Comparison of ENCODE assay signal across 1 cellular context in genomic region chr6:41488392-41489129, GRCh38.
TF ChIP-seq lines count a peak whose summit lies in the region.

No MANE protein-coding gene starts in this region.

TF ChIP-seq in GM12878, 131 proteins besides CTCF, POLR2A, EP300 and RAD21 (continued from another document and continues in another):
- TF ChIP-seq PKNOX1 (IDR thresholded peaks at IDR 0.05) (no peak), NRF1 (conservative IDR thresholded peaks at IDR 0.05; ENCODE audit: low read depth, low read length) (no peak), ATF7 (IDR thresholded peaks at IDR 0.05; ENCODE audit: low read depth) (0 out of 2 replicates have a peak, but pooled peaks have one; percentile 15), SRF (IDR thresholded peaks at IDR 0.05; ENCODE audit: low read depth in 2 of 2, low read length in 2 of 2) (no peak), FOS (IDR thresholded peaks at IDR 0.05; ENCODE audit: borderline replicate concordance, extremely low read depth, insufficient read length) (no peak), ZNF274 (IDR thresholded peaks at IDR 0.05; ENCODE audit: insufficient read depth, insufficient read length) (no peak), SIN3A (IDR thresholded peaks at IDR 0.05; ENCODE audit: low read depth, low read length) (no peak), TBL1XR1 (IDR thresholded peaks at IDR 0.05; ENCODE audit: low read depth, low read length) (no peak), ATF3 (IDR thresholded peaks at IDR 0.05; ENCODE audit: borderline replicate concordance, extremely low read depth, low read depth, low read length) (no peak), ZNF687 (IDR thresholded peaks at IDR 0.05) (0 out of 2 replicates have a peak, but pooled peaks have one; percentile 52), MYC (IDR thresholded peaks at IDR 0.05; ENCODE audit: insufficient read depth, insufficient read length, insufficient replicate concordance, low read length, severe bottlenecking) (no peak), ZNF207 (IDR thresholded peaks at IDR 0.05; ENCODE audit: borderline replicate concordance) (no peak), STAT1 (conservative IDR thresholded peaks at IDR 0.05) (no peak), BRCA1 (IDR thresholded peaks at IDR 0.05; ENCODE audit: low read depth, low read length) (no peak), POLR2AphosphoS5 (IDR thresholded peaks at IDR 0.05; ENCODE audit: low read length) (no peak), ATF2 (IDR thresholded peaks at IDR 0.05; ENCODE audit: low read length) (no peak), NR2F1 (conservative IDR thresholded peaks at IDR 0.05) (peak; percentile 87), ZBTB4 (CRISPR knock-in tag; IDR thresholded peaks at IDR 0.05) (no peak), CEBPB (IDR thresholded peaks at IDR 0.05; ENCODE audit: borderline replicate concordance in 1 of 2, low read depth in 2 of 2, low read length in 2 of 2) (no peak), POLR2AphosphoS2 (IDR thresholded peaks at IDR 0.05; ENCODE audit: low read depth, low read length) (no peak), EED (IDR thresholded peaks at IDR 0.05; ENCODE audit: low read depth) (peak; percentile 62), RAD51 (IDR thresholded peaks at IDR 0.05) (no peak), E4F1 (IDR thresholded peaks at IDR 0.05; ENCODE audit: borderline replicate concordance, partially characterized antibody) (no peak), MLLT1 (IDR thresholded peaks at IDR 0.05) (no peak), SPI1 (IDR thresholded peaks at IDR 0.05; ENCODE audit: borderline replicate concordance, insufficient read depth, low read depth, low read length) (peak; percentile 56; the same call in 1 of the 2 replicates), SKIL (IDR thresholded peaks at IDR 0.05; ENCODE audit: low read depth, poor library complexity, severe bottlenecking) (no peak), TCF3 (IDR thresholded peaks at IDR 0.05; ENCODE audit: borderline replicate concordance, insufficient read depth, low read depth, low read length) (no peak), ZBTB40 (IDR thresholded peaks at IDR 0.05; ENCODE audit: borderline replicate concordance) (no peak)
